8 cellular contexts compared by ENCODE assay signal in the genomic region with DNA sequence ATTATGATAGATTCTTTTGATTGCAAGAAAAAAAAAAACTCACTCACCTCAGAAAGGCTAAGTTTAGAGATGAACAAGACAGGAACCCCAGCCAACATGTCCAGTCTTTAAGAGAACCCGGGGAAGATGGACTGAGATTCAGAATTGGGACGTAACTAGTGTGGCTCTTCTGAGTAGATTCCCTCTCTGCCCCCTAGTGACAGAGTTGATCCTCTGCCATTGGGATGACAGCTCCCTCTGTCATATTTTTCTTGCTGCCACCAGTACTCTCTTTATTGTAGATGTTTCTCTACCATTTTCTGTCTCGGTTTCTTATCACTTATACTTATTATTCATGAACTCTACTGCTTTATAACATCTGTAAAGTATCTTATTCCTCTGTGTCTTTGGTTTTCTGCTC.
A peak's percentile ranks its signal among the peaks of the same experiment; 100 is the strongest.
DNase-seq lines count a peak whose midpoint lies in the region; ATAC-seq lines count a peak whose summit lies in the region.

No MANE protein-coding gene starts in this region.

- H3K27ac ChIP-seq in epithelial cell of prostate = no peak overlapping the region

- no peaks in the 10 kb centered on the region for H3K4me1 Mint-ChIP-seq in activated T-cell treated with anti-CD3 and anti-CD28 coated beads, Interleukin-2, amount 50 U/mL, for 4 hours (ENCODE audit: low read depth)

- DNase-seq in ELR (ENCODE audit: low read depth) (peak; percentile 78), OCI-M1 (lab: John Stamatoyannopoulos, UW) (peak; percentile 70), epithelial cell of prostate (ENCODE audit: low read depth, low spot score) (peak; percentile 18), myocyte (ENCODE audit: low read depth) (peak; percentile 77)
- DNase-seq in activated T-cell treated with anti-CD3 and anti-CD28 coated beads, Interleukin-2, amount 50 U/mL, for 1 hour = no peak
- no peak for DNase-seq in activated T-cell treated with anti-CD3 and anti-CD28 coated beads, Interleukin-2, amount 50 U/mL, for 4 hours

- H3K4me3 Mint-ChIP-seq in activated T-cell treated with anti-CD3 and anti-CD28 coated beads, Interleukin-2, amount 50 U/mL, for 4 hours = no peak overlapping the region

- no peaks in the 10 kb centered on the region for H3K9me3 Mint-ChIP-seq in activated T-cell treated with anti-CD3 and anti-CD28 coated beads, Interleukin-2, amount 50 U/mL, for 4 hours

- no peaks in the 10 kb centered on the region for H3K36me3 Mint-ChIP-seq in activated T-cell treated with anti-CD3 and anti-CD28 coated beads, Interleukin-2, amount 50 U/mL, for 4 hours (ENCODE audit: insufficient read depth)

- ATAC-seq in GM19395 (IDR thresholded peaks at IDR 0.05; ENCODE audit: unreplicated experiment) (peak; percentile 84), HG03280 (IDR thresholded peaks at IDR 0.05; ENCODE audit: unreplicated experiment) (peak; percentile 80)
- ATAC-seq in activated T-cell treated with anti-CD3 and anti-CD28 coated beads, Interleukin-2, amount 50 U/mL, for 4 hours = no peak

- no peaks in the 10 kb centered on the region for H3K27me3 Mint-ChIP-seq in activated T-cell treated with anti-CD3 and anti-CD28 coated beads, Interleukin-2, amount 50 U/mL, for 4 hours (ENCODE audit: low read depth)

Comparison
In these comparisons a context has a peak if more than half of its experiments do, and no peak if none do; other contexts are left out.
1. DNase-seq: peak in ELR (single experiment), OCI-M1 (single experiment), epithelial cell of prostate (single experiment) and myocyte (single experiment); none in activated T-cell treated with anti-CD3 and anti-CD28 coated beads, Interleukin-2, amount 50 U/mL, for 1 hour (single experiment) and activated T-cell treated with anti-CD3 and anti-CD28 coated beads, Interleukin-2, amount 50 U/mL, for 4 hours (single experiment).
2. ATAC-seq: peak in GM19395 (single experiment) and HG03280 (single experiment); none in activated T-cell treated with anti-CD3 and anti-CD28 coated beads, Interleukin-2, amount 50 U/mL, for 4 hours (0 of 2).